Comparison of ENCODE assay signal across 8 cellular contexts in genomic region chr20:36305602-36306556, GRCh38. TPM values are rescaled to one million over a fixed set of nuclear protein-coding genes. Genes with fewer than 3 reads are reported as not detected.
A peak's percentile ranks its signal among the peaks of the same experiment; 100 is the strongest.
DNase-seq lines count a peak whose midpoint lies in the region; ATAC-seq, FAIRE-seq and TF ChIP-seq lines count a peak whose summit lies in the region.

DLGAP4 (plus strand) TSS chr20:36306339; CDS start chr20:36431718, 125,379 bp downstream.

- peaks cover 66 to 83% (median 67%) of the 10 kb centered on the region in 3 donors for H3K27me3 Mint-ChIP-seq in CD14-positive monocyte (ENCODE audit: low read depth in 3 of 3)

- H3K9me3 Mint-ChIP-seq in CD14-positive monocyte = peaks cover 0 to 20% (median 5%) of the 10 kb centered on the region in 7 donors

- H3K4me2 ChIP-seq in A549 = peak within 1 kb of the TSS; percentile 89

- no peak for TF ChIP-seq EP300 in A549 (IDR thresholded peaks at IDR 0.05)

- H3K27me3 ChIP-seq in ectodermal cell (ENCODE audit: control insufficient read depth, insufficient read depth, low read length, poor library complexity, severe bottlenecking) (peaks cover 66% of the 10 kb centered on the region), mononuclear cell (ENCODE audit: insufficient read depth, low read length) (peaks cover 50% of the 10 kb centered on the region)

- ATAC-seq in A549 = peak in 1 of 2 experiments; percentile 13; a peak in 1 of 6 replicates
- ATAC-seq in HG03045 (IDR thresholded peaks at IDR 0.05; ENCODE audit: unreplicated experiment) = no peak

- peaks cover 5% of the 10 kb centered on the region for H3K4me1 Mint-ChIP-seq in CD14-positive monocyte

- H3K27ac ChIP-seq in A549 = peak within 1 kb of the TSS; percentile 3 to 75; a peak in 4 of 6 replicates
- no peak within 1 kb of the TSS for H3K27ac ChIP-seq in ectodermal cell (ENCODE audit: insufficient read depth, low read depth, low read length, poor library complexity, severe bottlenecking)

- CTCF ChIA-PET in A549 (lab: Yijun Ruan, JAX) = no interaction called here

- H3K4me3 ChIP-seq in A549 (peak within 1 kb of the TSS; percentile 51), ectodermal cell (ENCODE audit: insufficient read depth, low read depth, low read length) (peak within 1 kb of the TSS; percentile 47), mononuclear cell (ENCODE audit: low read length) (no peak within 1 kb of the TSS)

- H3K27ac Mint-ChIP-seq in CD14-positive monocyte = no peak within 1 kb of the TSS

- intact Hi-C loops in CD14-positive monocyte (cut with micrococcal nuclease) = no loop called here

- peak within 1 kb of the TSS in 1 of 2 donors; percentile 75 for H3K4me3 Mint-ChIP-seq in CD14-positive monocyte

- H3K36me3 Mint-ChIP-seq in CD14-positive monocyte = peaks cover 0 to 2% of the 10 kb centered on the region in 2 donors

- POLR2A ChIA-PET in A549 (lab: Yijun Ruan, JAX) = no interaction called here

- 1% methylated on average over 8 of the region's 96 CpGs for WGBS in A549 (ENCODE audit: missing lambda C conversion rate)
- 2 to 3% methylated on average over 90 to 96 of the region's 96 CpGs for WGBS in ectodermal cell, 2 experiments

- TF ChIP-seq POLR2A in A549 (IDR thresholded peaks at IDR 0.05; ENCODE audit: low read length) = no peak

- FAIRE-seq in A549 (lab: Jason Lieb, UNC) = no peak

- H3K4me1 ChIP-seq in A549 (peaks cover 11% of the 10 kb centered on the region; the same call in 1 of the 3 replicates), ectodermal cell (ENCODE audit: control insufficient read depth, insufficient read depth, low read length) (peaks cover 14% of the 10 kb centered on the region), mononuclear cell (ENCODE audit: insufficient read depth, low read length) (peaks cover 8% of the 10 kb centered on the region)

- TF ChIP-seq CTCF in A549 (IDR thresholded peaks at IDR 0.05) (no peak; the same call in 2 of the 3 replicates), CD14-positive monocyte (IDR thresholded peaks at IDR 0.05) (no peak)

- H3K36me3 ChIP-seq in ectodermal cell (ENCODE audit: control insufficient read depth, insufficient read depth, low read length) = no peaks in the 10 kb centered on the region

- TF ChIP-seq RAD21 in A549 (conservative IDR thresholded peaks at IDR 0.05 in 1 of 2, IDR thresholded peaks at IDR 0.05 in 1 of 2) = peak in 1 of 2 experiments; percentile 25; a peak in 1 of 5 replicates

- H3K9me3 ChIP-seq in A549 (no peaks in the 10 kb centered on the region), ectodermal cell (ENCODE audit: control insufficient read depth, low read length) (no peaks in the 10 kb centered on the region), mononuclear cell (ENCODE audit: low read depth, low read length) (no peaks in the 10 kb centered on the region)

- DNase-seq in A549 (ENCODE audit: low read depth in 1 of 2, low spot score in 1 of 2) (no peak), LHCN-M2 (ENCODE audit: low read depth) (no peak), CD14-positive monocyte (ENCODE audit: low spot score) (no peak), DMS153 (lab: John Stamatoyannopoulos, UW) (no peak), ACHN (no peak)

- in situ Hi-C loops in ACHN (cut with HindIII; ENCODE audit: low pct_ligation_motif_present, low pct_unique_long_range_greater_than_20kb, low sequenced_read_pairs) = no loop called here

TF ChIP-seq in A549, 52 proteins besides CTCF, POLR2A, EP300 and RAD21:
- TF ChIP-seq FOSL2 (IDR thresholded peaks at IDR 0.05) = no peak
- TF ChIP-seq FOSL2 (CRISPR knock-in tag; IDR thresholded peaks at IDR 0.05) = no peak
- peak; percentile 74 for TF ChIP-seq ZFP36 (IDR thresholded peaks at IDR 0.05; ENCODE audit: borderline replicate concordance, partially characterized antibody)
- no peak for TF ChIP-seq MAFK (IDR thresholded peaks at IDR 0.05; ENCODE audit: partially characterized antibody)

RNA-seq across cellular contexts. Expression of gene DLGAP4, which starts in this region (rescaled TPM):
- 11.9 and 15.8 TPM in 2 replicates for polyA plus RNA-seq in A549 (2011; rRNA removed)
- polyA plus RNA-seq in A549 (2012; cell fraction: cytosol; rRNA removed) = 24.9 and 32.3 TPM in 2 replicates
- polyA plus RNA-seq in A549 (2012; cell fraction: nucleus; rRNA removed) = 40.8 and 50.7 TPM in 2 replicates
- 29.8 to 36.7 TPM (median 32.6 TPM) in 3 replicates for polyA plus RNA-seq in A549 (2017; fragmentation: RNase III; extraction: RNeasy Plus Mini Kit Qiagen cat#74134 plus additional on column Dnase treatment)
- 34.1 and 37.7 TPM in 2 replicates for polyA minus RNA-seq in A549 (2011; rRNA and poly(A)+ RNA removed)
- 17.2 and 27.4 TPM in 2 replicates for total RNA-seq in LHCN-M2 (2014; rRNA removed)
- 61.3 TPM for polyA plus RNA-seq in LHCN-M2 (2012)
- polyA plus RNA-seq in ectodermal cell (2013, experiment 1 of 4) = 91.5 TPM
- 89.9 TPM for polyA plus RNA-seq in ectodermal cell (2013, experiment 2 of 4)
- 67.9 TPM for polyA plus RNA-seq in ectodermal cell (2013, experiment 3 of 4)
- 76.4 TPM for polyA plus RNA-seq in ectodermal cell (2013, experiment 4 of 4)
- 10.5 TPM for total RNA-seq in mononuclear cell
- polyA plus RNA-seq in CD14-positive monocyte = 10 to 100 TPM in 1 of 2 donors, 1 to 10 TPM in 1; 9.9 to 17.6 TPM
